15 cellular contexts compared by ENCODE assay signal in the genomic region with DNA sequence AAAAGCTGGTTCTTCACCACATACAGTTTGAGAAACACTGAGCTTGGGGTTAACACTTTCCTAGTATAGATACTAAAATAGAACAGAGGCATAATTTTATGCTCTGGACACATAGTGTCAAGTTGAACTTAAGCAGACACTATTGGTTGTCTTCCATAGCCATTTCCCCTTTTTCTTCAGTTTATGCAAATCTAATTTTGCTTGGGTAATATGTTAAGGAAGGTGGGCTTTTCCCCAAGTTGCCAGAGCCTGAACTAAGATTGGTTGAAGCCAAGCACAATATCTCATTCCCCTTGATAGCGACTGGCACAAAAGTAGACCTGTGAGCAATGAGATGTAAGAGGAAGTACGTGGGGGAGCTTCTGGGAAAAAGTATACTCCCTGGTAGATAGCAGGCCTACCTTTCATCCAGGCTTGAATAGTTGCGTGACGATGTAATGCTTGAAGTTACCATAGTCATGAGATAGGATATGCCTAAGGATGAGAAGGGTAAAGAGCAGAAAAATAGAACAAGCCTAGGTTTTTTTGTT. TPM values are rescaled to one million over a fixed set of nuclear protein-coding genes. Genes with fewer than 3 reads are reported as not detected.
DNase-seq lines count a peak whose midpoint lies in the region; ATAC-seq and TF ChIP-seq lines count a peak whose summit lies in the region.
"Had no signal": no experiment of that assay in that cellular context is flagged by ENCODE, and none has a peak within 500 bp of the region (broad histone marks: within the 10 kb centered on the region; RNA-seq: fewer than 3 reads in every experiment).

No MANE protein-coding gene starts in this region.

- H3K9ac ChIP-seq in H9 (ENCODE audit: extremely low read depth, insufficient read length, low read length), result no peak overlapping the region

- no peak overlapping the region for H4K5ac ChIP-seq in H9 (ENCODE audit: insufficient read length, low read depth, low read length)

- no peaks in the 10 kb centered on the region for H4K20me1 ChIP-seq in H9 (ENCODE audit: control insufficient read depth, insufficient read depth, insufficient read length)

- H3K79me1 ChIP-seq in H9 (ENCODE audit: insufficient read depth, low read depth, low read length, poor library complexity, severe bottlenecking), result no peaks in the 10 kb centered on the region

- WGBS in body of pancreas, 2 donors, result 76% methylated on average over 4 of the region's 4 CpGs
- WGBS in H9 (ENCODE audit: extremely low coverage, insufficient read length, low lambda C conversion rate), result no CpG with 5 or more reads among the region's 4 CpGs

- no peak for TF ChIP-seq CTCF in body of pancreas (IDR thresholded peaks at IDR 0.05)
- TF ChIP-seq CTCF in H9 (conservative IDR thresholded peaks at IDR 0.05), result no peak
- no peak for TF ChIP-seq CTCF in CD8-positive, alpha-beta T cell (IDR thresholded peaks at IDR 0.05)
- no peak for TF ChIP-seq CTCF in GM20000 (IDR thresholded peaks at IDR 0.05; ENCODE audit: extremely low read depth, missing control alignments)

- no peak overlapping the region for H3K4me2 ChIP-seq in H9 (ENCODE audit: insufficient read depth, insufficient read length, low read length)

- intact Hi-C loops in body of pancreas (cut with DNase I), result no loop called here
- intact Hi-C loops in CD8-positive, alpha-beta T cell (cut with DNase I, micrococcal nuclease), result loop anchor here in 1 of 2 experiments (5.0 kb wide), 1 partner anchor 708 kb away; no protein-coding TSS in a partner anchor

- H3K36me3 ChIP-seq in body of pancreas (replicated peaks in 1 of 2; ENCODE audit: insufficient read depth in 1 of 2, low read depth in 2 of 2), result peaks cover 0 to 3% of the 10 kb centered on the region in 2 donors
- no peaks in the 10 kb centered on the region for H3K36me3 ChIP-seq in CD8-positive, alpha-beta T cell (ENCODE audit: insufficient read depth, low read length)

- H2BK15ac ChIP-seq in H9 (ENCODE audit: low read depth, low read length), result no peak overlapping the region

- no peak overlapping the region for H3K4ac ChIP-seq in H9 (ENCODE audit: low read depth, low read length)

- POLR2A ChIA-PET in CD8-positive, alpha-beta T cell (lab: Charles Lee), result no interaction called here
- POLR2A ChIA-PET in activated CD4-positive, alpha-beta memory T cell treated with anti-CD3 and anti-CD28 coated beads, Interleukin-2, amount 10 ng/mL, durations not matched to agents 7 days and 5 days (lab: Charles Lee), result interaction anchor here (1.3 to 3.8 kb wide), 2 partner anchors 12 to 19 kb away, joined by 3 to 19 read pairs; a partner anchor contains a TSS

- no peak overlapping the region for H3T11ph ChIP-seq in H9 (ENCODE audit: low read length)

- H3K56ac ChIP-seq in H9 (ENCODE audit: insufficient read length, low read depth, low read length), result no peak overlapping the region

- no peak overlapping the region for H2BK120ac ChIP-seq in H9 (ENCODE audit: low read depth, low read length, poor library complexity, severe bottlenecking)

- H2AFZ ChIP-seq in H9 (ENCODE audit: low read length), result no peak overlapping the region

- no peak overlapping the region for H2BK5ac ChIP-seq in H9 (ENCODE audit: insufficient read length, low read length)

- no peak overlapping the region for H3K23ac ChIP-seq in H9 (ENCODE audit: insufficient read length, low read depth, low read length)

- H3K9me3 Mint-ChIP-seq in naive B cell (peaks cover 0 to 2% (median 0%) of the 10 kb centered on the region in 7 donors), H9 (no peaks in the 10 kb centered on the region)
- H3K9me3 Mint-ChIP-seq in CD8-positive, alpha-beta T cell, result no peaks in the 10 kb centered on the region
- H3K9me3 Mint-ChIP-seq in activated CD4-positive, alpha-beta memory T cell treated with anti-CD3 and anti-CD28 coated beads, Interleukin-2, amount 10 ng/mL, durations not matched to agents 7 days and 5 days, result no peaks in the 10 kb centered on the region
- H3K9me3 Mint-ChIP-seq: brain; CD4-positive, CD25-positive, alpha-beta regulatory T cell; T-helper 1 cell treated with Interleukin-12 subunit alpha and Interleukin-12 subunit beta and Interleukin-4 antibody, amounts not matched to agents 30 μg/mL and 1 μg/mL, for 36 hours had no signal

- H3K27me3 Mint-ChIP-seq in naive B cell (no peaks in the 10 kb centered on the region), H9 (ENCODE audit: low read depth) (no peaks in the 10 kb centered on the region)
- no peaks in the 10 kb centered on the region for H3K27me3 Mint-ChIP-seq in CD8-positive, alpha-beta T cell (ENCODE audit: low read depth)
- no peaks in the 10 kb centered on the region for H3K27me3 Mint-ChIP-seq in activated CD4-positive, alpha-beta memory T cell treated with anti-CD3 and anti-CD28 coated beads, Interleukin-2, amount 10 ng/mL, durations not matched to agents 7 days and 5 days
- H3K27me3 Mint-ChIP-seq: brain; CD4-positive, CD25-positive, alpha-beta regulatory T cell had no signal

- no peak overlapping the region for H3K4me3 ChIP-seq in body of pancreas
- H3K4me3 ChIP-seq in CD8-positive, alpha-beta T cell (ENCODE audit: low read depth, low read length), result no peak overlapping the region
- H3K4me3 ChIP-seq: esophagus squamous epithelium had no signal

- TF ChIP-seq POLR2A in body of pancreas (IDR thresholded peaks at IDR 0.05), result no peak

- H3K36me3 Mint-ChIP-seq in naive B cell (peaks cover 1 to 5% of the 10 kb centered on the region in 2 donors), H9 (ENCODE audit: insufficient read depth in 1 of 3, low read depth in 3 of 3) (peaks cover 0 to 11% (median 5%) of the 10 kb centered on the region in 3 experiments; a peak in 5 of 7 replicates)
- peaks cover 25% of the 10 kb centered on the region for H3K36me3 Mint-ChIP-seq in CD8-positive, alpha-beta T cell
- peaks cover 32% of the 10 kb centered on the region for H3K36me3 Mint-ChIP-seq in activated CD4-positive, alpha-beta memory T cell treated with anti-CD3 and anti-CD28 coated beads, Interleukin-2, amount 10 ng/mL, durations not matched to agents 7 days and 5 days (ENCODE audit: low read depth)

- H3K79me2 ChIP-seq in H9 (ENCODE audit: insufficient read depth, low read length), result no peaks in the 10 kb centered on the region

- no peak overlapping the region for H2BK20ac ChIP-seq in H9 (ENCODE audit: low read depth, low read length, poor library complexity, severe bottlenecking)

- H2BK12ac ChIP-seq in H9 (ENCODE audit: insufficient read length, low read depth, low read length), result no peak overlapping the region

- H3K4me1 ChIP-seq in body of pancreas (peaks cover 11% of the 10 kb centered on the region), H9 (ENCODE audit: insufficient read depth, low read length) (0 out of 2 replicates have a peak, but pooled peaks cover 2% of the 10 kb centered on the region)
- H3K4me1 ChIP-seq in CD8-positive, alpha-beta T cell (ENCODE audit: insufficient read depth, low read length), result no peaks in the 10 kb centered on the region

- no peak overlapping the region for H3K4me3 Mint-ChIP-seq in naive B cell
- H3K4me3 Mint-ChIP-seq in H9, result no peak overlapping the region
- H3K4me3 Mint-ChIP-seq in CD8-positive, alpha-beta T cell, result no peak overlapping the region
- no peak overlapping the region for H3K4me3 Mint-ChIP-seq in activated CD4-positive, alpha-beta memory T cell treated with anti-CD3 and anti-CD28 coated beads, Interleukin-2, amount 10 ng/mL, durations not matched to agents 7 days and 5 days
- H3K4me3 Mint-ChIP-seq: brain; CD4-positive, CD25-positive, alpha-beta regulatory T cell; T-helper 1 cell treated with Interleukin-12 subunit alpha and Interleukin-12 subunit beta and Interleukin-4 antibody, amounts not matched to agents 30 μg/mL and 1 μg/mL, for 36 hours had no signal

- ATAC-seq in body of pancreas (peak; percentile 51), naive B cell (ENCODE audit: low read depth in 2 of 2) (peak; percentile 63 to 72)
- no peak for ATAC-seq in CD8-positive, alpha-beta T cell

- H3K27ac ChIP-seq in body of pancreas (no peak overlapping the region), H9 (ENCODE audit: insufficient read length, low read depth, low read length) (no peak overlapping the region)
- no peak overlapping the region for H3K27ac ChIP-seq in CD8-positive, alpha-beta T cell (ENCODE audit: low read depth, low read length)
- H3K27ac ChIP-seq: esophagus squamous epithelium had no signal

- H3K27me3 ChIP-seq in body of pancreas (no peaks in the 10 kb centered on the region), H9 (ENCODE audit: insufficient read depth, low read length) (no peaks in the 10 kb centered on the region)
- H3K27me3 ChIP-seq in CD8-positive, alpha-beta T cell (ENCODE audit: insufficient read depth, low read length), result no peaks in the 10 kb centered on the region
- H3K27me3 ChIP-seq: esophagus squamous epithelium had no signal

- H2AK5ac ChIP-seq in H9 (ENCODE audit: insufficient read length, low read length), result no peak overlapping the region

- H4K91ac ChIP-seq in H9 (ENCODE audit: insufficient read length, low read depth, low read length), result no peak overlapping the region

- no peaks in the 10 kb centered on the region for H3K9me3 ChIP-seq in body of pancreas
- no peaks in the 10 kb centered on the region for H3K9me3 ChIP-seq in H9 (ENCODE audit: control insufficient read depth, low read depth, low read length)
- no peaks in the 10 kb centered on the region for H3K9me3 ChIP-seq in CD8-positive, alpha-beta T cell (ENCODE audit: low read length)
- H3K9me3 ChIP-seq: esophagus squamous epithelium had no signal

- H3K23me2 ChIP-seq in H9 (ENCODE audit: insufficient read length, low read depth, low read length, poor library complexity, severe bottlenecking), result no peaks in the 10 kb centered on the region

- no peak overlapping the region for H3K14ac ChIP-seq in H9 (ENCODE audit: insufficient read depth, low read length)

- H3K4me1 Mint-ChIP-seq in naive B cell (peaks cover 23 to 50% (median 35%) of the 10 kb centered on the region in 3 donors), H9 (peaks cover 0 to 4% of the 10 kb centered on the region in 2 experiments; a peak in 2 of 4 replicates)
- H3K4me1 Mint-ChIP-seq in CD8-positive, alpha-beta T cell (ENCODE audit: low read depth), result peaks cover 1% of the 10 kb centered on the region
- peaks cover 12% of the 10 kb centered on the region for H3K4me1 Mint-ChIP-seq in activated CD4-positive, alpha-beta memory T cell treated with anti-CD3 and anti-CD28 coated beads, Interleukin-2, amount 10 ng/mL, durations not matched to agents 7 days and 5 days

- H4K8ac ChIP-seq in H9 (replicated peaks; ENCODE audit: insufficient read length, low read depth, low read length), result no peak overlapping the region

- H3K27ac Mint-ChIP-seq in naive B cell, result peak overlapping the region; percentile 3 to 85 (median 36)
- H3K27ac Mint-ChIP-seq in H9, result peak overlapping the region in 1 of 3 experiments; percentile 29; a peak in 1 of 7 replicates
- no peak overlapping the region for H3K27ac Mint-ChIP-seq in CD8-positive, alpha-beta T cell
- H3K27ac Mint-ChIP-seq in activated CD4-positive, alpha-beta memory T cell treated with anti-CD3 and anti-CD28 coated beads, Interleukin-2, amount 10 ng/mL, durations not matched to agents 7 days and 5 days, result no peak overlapping the region
- H3K27ac Mint-ChIP-seq: T-helper 1 cell treated with Interleukin-12 subunit alpha and Interleukin-12 subunit beta and Interleukin-4 antibody, amounts not matched to agents 30 μg/mL and 1 μg/mL, for 36 hours had no signal

- peak; percentile 55 for DNase-seq in EL
- peak; percentile 73 for DNase-seq in HT1080 (ENCODE audit: low read depth)
- no peak for DNase-seq in body of pancreas
- no peak for DNase-seq in naive B cell
- no peak for DNase-seq in H9
- DNase-seq in CD8-positive, alpha-beta T cell, result no peak
- DNase-seq in activated CD4-positive, alpha-beta memory T cell treated with anti-CD3 and anti-CD28 coated beads, Interleukin-2, amount 10 ng/mL, durations not matched to agents 7 days and 5 days, result no peak
- no peak for DNase-seq in GM20000 (ENCODE audit: low spot score)
- DNase-seq: CD4-positive, CD25-positive, alpha-beta regulatory T cell; esophagus squamous epithelium; NCI-H510A treated with DMSO at 0.1 percent for 48 hours; retina had no signal

- no peak overlapping the region for H3K18ac ChIP-seq in H9 (ENCODE audit: insufficient read length, low read depth, low read length)

- CTCF ChIA-PET in CD8-positive, alpha-beta T cell (lab: Charles Lee), result no interaction called here
- CTCF ChIA-PET in activated CD4-positive, alpha-beta memory T cell treated with anti-CD3 and anti-CD28 coated beads, Interleukin-2, amount 10 ng/mL, durations not matched to agents 7 days and 5 days (lab: Charles Lee), result no interaction called here

RNA-seq across cellular contexts. Expression of a gene that starts 4.5 kb away (rescaled TPM):
- 0.37 and 0.39 TPM in 2 replicates for total RNA-seq in HT1080 (2014; rRNA removed; shearing (Covaris generic))
- 0.07 and 0.25 TPM in 2 replicates for polyA plus RNA-seq in HT1080 (2015; cell fraction: cytosol; rRNA removed)
- 0.26 and 0.90 TPM in 2 replicates for polyA plus RNA-seq in HT1080 (2015; cell fraction: nucleus; rRNA removed)
- under 1 TPM; 0.78 to 0.99 TPM for total RNA-seq in body of pancreas
- polyA plus RNA-seq in naive B cell (ENCODE audit: low read depth in 6 of 6), result 1 to 10 TPM; 2.0 to 4.0 (median 2.4) TPM
- 0.37 and 0.97 TPM in 2 replicates for total RNA-seq in H9 (2021)
- total RNA-seq in CD8-positive, alpha-beta T cell, result 1 to 10 TPM; 1.0 to 2.1 TPM
- total RNA-seq in activated CD4-positive, alpha-beta memory T cell treated with anti-CD3 and anti-CD28 coated beads, Interleukin-2, amount 10 ng/mL, durations not matched to agents 7 days and 5 days, result 1 to 10 TPM; 2.4 to 3.2 TPM
- total RNA-seq: LHCN-M2 had no signal

RNA-seq across cellular contexts. Expression of a gene that starts 12.3 kb away (rescaled TPM):
- 109 and 121 TPM in 2 replicates for total RNA-seq in HT1080 (2014; rRNA removed; shearing (Covaris generic))
- 78.8 and 87.1 TPM in 2 replicates for polyA plus RNA-seq in HT1080 (2015; cell fraction: cytosol; rRNA removed)
- polyA plus RNA-seq in HT1080 (2015; cell fraction: nucleus; rRNA removed), result 26.5 and 27.4 TPM in 2 replicates
- total RNA-seq in body of pancreas, result 10 to 100 TPM; 13.8 to 29.6 TPM
- polyA plus RNA-seq in naive B cell (ENCODE audit: low read depth in 6 of 6), result 10 to 100 TPM; 67.3 to 99.7 (median 81.1) TPM
- 47.0 and 53.4 TPM in 2 replicates for total RNA-seq in H9 (2021)
- total RNA-seq in CD8-positive, alpha-beta T cell, result 10 to 100 TPM; 22.4 to 23.2 TPM
- total RNA-seq in activated CD4-positive, alpha-beta memory T cell treated with anti-CD3 and anti-CD28 coated beads, Interleukin-2, amount 10 ng/mL, durations not matched to agents 7 days and 5 days, result 10 to 100 TPM; 63.7 to 69.8 TPM

RNA-seq across cellular contexts. Expression of a gene that starts 37.9 kb away (rescaled TPM):
- total RNA-seq in HT1080 (2014; rRNA removed; shearing (Covaris generic)), result 0.13 TPM in 1 of 2 replicates, not detected in the other
- 0.02 and 0.95 TPM in 2 replicates for polyA plus RNA-seq in HT1080 (2015; cell fraction: cytosol; rRNA removed)
- 0.41 TPM in 1 of 2 replicates, not detected in the other for polyA plus RNA-seq in HT1080 (2015; cell fraction: nucleus; rRNA removed)
- total RNA-seq in body of pancreas (10 to 100 TPM; 21.5 to 47.8 TPM), H9 (2021) (2.2 and 2.3 TPM in 2 replicates)
- polyA plus RNA-seq in naive B cell (ENCODE audit: low read depth in 6 of 6), result under 1 TPM in 3 of 6 donors, not detected in 3; 0.12 to 0.43 (median 0.31) TPM
- total RNA-seq in CD8-positive, alpha-beta T cell, result not detected
- total RNA-seq in activated CD4-positive, alpha-beta memory T cell treated with anti-CD3 and anti-CD28 coated beads, Interleukin-2, amount 10 ng/mL, durations not matched to agents 7 days and 5 days, result not detected

Comparison
In these comparisons a context has a peak if more than half of its experiments do, and no peak if none do; other contexts are left out.
1. DNase-seq: peak in EL (single experiment) and HT1080 (single experiment); none in body of pancreas (0 of 4), naive B cell (single experiment), H9 (single experiment), CD8-positive, alpha-beta T cell (0 of 7), activated CD4-positive, alpha-beta memory T cell treated with anti-CD3 and anti-CD28 coated beads, Interleukin-2, amount 10 ng/mL, durations not matched to agents 7 days and 5 days (single experiment) and GM20000 (single experiment).
2. H3K27ac Mint-ChIP-seq: peak in naive B cell (6 of 6); none in CD8-positive, alpha-beta T cell (single experiment) and activated CD4-positive, alpha-beta memory T cell treated with anti-CD3 and anti-CD28 coated beads, Interleukin-2, amount 10 ng/mL, durations not matched to agents 7 days and 5 days (single experiment).